18 cellular contexts compared by ENCODE assay signal in the genomic region with DNA sequence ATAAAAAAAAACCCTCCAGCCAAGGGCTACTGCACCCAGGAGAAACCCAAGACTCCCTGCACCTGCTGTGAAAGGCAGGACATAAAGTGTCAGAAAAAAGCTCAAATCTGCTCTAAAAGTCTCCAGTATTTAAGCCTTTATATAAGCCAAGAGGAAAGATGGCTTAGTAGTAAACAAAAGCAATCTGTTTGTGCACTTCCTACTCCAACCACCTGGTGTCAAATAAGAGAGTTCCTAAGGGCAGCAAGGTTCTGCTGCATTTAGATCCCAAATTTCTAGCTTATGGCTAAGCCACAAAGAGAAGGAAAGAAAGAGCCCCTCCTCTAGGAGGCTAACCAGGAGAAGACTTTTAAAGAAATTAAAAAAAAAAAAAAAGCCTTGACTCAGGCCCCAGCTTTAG. TPM values are rescaled to one million over a fixed set of nuclear protein-coding genes. Genes with fewer than 3 reads are reported as not detected.
A peak's percentile ranks its signal among the peaks of the same experiment; 100 is the strongest.
DNase-seq lines count a peak whose midpoint lies in the region; ATAC-seq and TF ChIP-seq lines count a peak whose summit lies in the region.
"Had no signal": no experiment of that assay in that cellular context is flagged by ENCODE, and none has a peak within 500 bp of the region (broad histone marks: within the 10 kb centered on the region; RNA-seq: fewer than 3 reads in every experiment).

No MANE protein-coding gene starts in this region.

- intact Hi-C loops in prostate gland (cut with DNase I): loop anchor here (5.0 kb wide), 1 partner anchor 60 kb away; no protein-coding TSS in a partner anchor

- peak; percentile 44 for DNase-seq in NCI-H82 (lab: John Stamatoyannopoulos, UW)
- DNase-seq in erythroblast (lab: John Stamatoyannopoulos, UW): peak; percentile 26 to 49
- no peak for DNase-seq in prostate gland (ENCODE audit: low spot score)
- DNase-seq in NCI-H226: no peak
- no peak for DNase-seq in activated T-cell treated with anti-CD3 and anti-CD28 coated beads, Interleukin-2, amount 50 U/mL, for 48 hours
- no peak for DNase-seq in KG1 (lab: John Stamatoyannopoulos, UW)
- no peak for DNase-seq in activated T-cell treated with anti-CD3 and anti-CD28 coated beads, Interleukin-2, amount 50 U/mL, for 4 hours
- DNase-seq: CD4-positive, CD25-positive, alpha-beta regulatory T cell; dorsolateral prefrontal cortex; islet precursor cell; NCI-H2171 treated with DMSO at 0.1 percent for 48 hours; sigmoid colon had no signal

- H3K4me3 Mint-ChIP-seq in activated T-cell treated with anti-CD3 and anti-CD28 coated beads, Interleukin-2, amount 50 U/mL, for 4 hours: no peak overlapping the region

- no peaks in the 10 kb centered on the region for H3K27me3 Mint-ChIP-seq in activated T-cell treated with anti-CD3 and anti-CD28 coated beads, Interleukin-2, amount 50 U/mL, for 4 hours (ENCODE audit: low read depth)
- H3K27me3 Mint-ChIP-seq: stimulated activated naive CD8-positive, alpha-beta T cell treated with anti-CD3 and anti-CD28 coated beads, Interleukin-15, Interleukin-2, amounts not matched to agents 100 ng/mL and 50 ng/mL, for 24 hours had no signal

- H3K9me3 Mint-ChIP-seq in activated T-cell treated with anti-CD3 and anti-CD28 coated beads, Interleukin-2, amount 50 U/mL, for 4 hours: no peaks in the 10 kb centered on the region
- H3K9me3 Mint-ChIP-seq: CD4-positive, CD25-positive, alpha-beta regulatory T cell; stimulated activated naive CD8-positive, alpha-beta T cell treated with anti-CD3 and anti-CD28 coated beads, Interleukin-15, Interleukin-2, amounts not matched to agents 100 ng/mL and 50 ng/mL, for 24 hours had no signal

- H3K9me3 ChIP-seq in prostate gland: no peaks in the 10 kb centered on the region
- H3K9me3 ChIP-seq: sigmoid colon had no signal

- H3K4me1 ChIP-seq in prostate gland (replicated peaks): peaks cover 11% of the 10 kb centered on the region

- TF ChIP-seq POLR2A in erythroblast (IDR thresholded peaks at IDR 0.05; ENCODE audit: low read length): no peak
- no peak for TF ChIP-seq POLR2A in prostate gland (IDR thresholded peaks at IDR 0.05)

- TF ChIP-seq CTCF in GM12872 (IDR thresholded peaks at IDR 0.05; ENCODE audit: insufficient read depth, low read depth, low read length): peak; percentile 8; the same call in 1 of the 3 replicates
- TF ChIP-seq CTCF in prostate gland (IDR thresholded peaks at IDR 0.05): no peak

- H3K36me3 ChIP-seq in prostate gland: no peaks in the 10 kb centered on the region
- H3K36me3 ChIP-seq: sigmoid colon, WERI-Rb-1 had no signal

- H3K27me3 ChIP-seq in prostate gland (replicated peaks; ENCODE audit: insufficient read depth): no peaks in the 10 kb centered on the region
- H3K27me3 ChIP-seq: dorsolateral prefrontal cortex, sigmoid colon had no signal

- peaks cover 38% of the 10 kb centered on the region for H3K4me1 Mint-ChIP-seq in activated T-cell treated with anti-CD3 and anti-CD28 coated beads, Interleukin-2, amount 50 U/mL, for 4 hours (ENCODE audit: low read depth)

- H3K27ac ChIP-seq in prostate gland: peak overlapping the region; percentile 85 to 89
- H3K27ac ChIP-seq: dorsolateral prefrontal cortex, WERI-Rb-1 had no signal

- no peak for ATAC-seq in activated T-cell treated with anti-CD3 and anti-CD28 coated beads, Interleukin-2, amount 50 U/mL, for 4 hours
- ATAC-seq: SK-N-SH treated with all-trans-retinoic acid at 6 μM for 48 hours had no signal

- no peaks in the 10 kb centered on the region for H3K36me3 Mint-ChIP-seq in activated T-cell treated with anti-CD3 and anti-CD28 coated beads, Interleukin-2, amount 50 U/mL, for 4 hours (ENCODE audit: insufficient read depth)
- H3K36me3 Mint-ChIP-seq: CD4-positive, CD25-positive, alpha-beta regulatory T cell had no signal

- no peak overlapping the region for H3K4me3 ChIP-seq in prostate gland

RNA-seq across cellular contexts. Expression of a gene that starts 20.6 kb away (rescaled TPM):
- total RNA-seq in prostate gland: 10 to 100 TPM in 1 of 2 donors, 1 to 10 TPM in 1; 7.7 to 24.6 TPM
- not detected for total RNA-seq in activated T-cell treated with anti-CD3 and anti-CD28 coated beads, Interleukin-2, amount 50 U/mL, for 4 hours
- total RNA-seq: CD4-positive, CD25-positive, alpha-beta regulatory T cell; fibroblast of villous mesenchyme; M059J had no signal

Comparison
In these comparisons a context has a peak if more than half of its experiments do, and no peak if none do; other contexts are left out.
1. DNase-seq: peak in NCI-H82 (single experiment) and erythroblast (2 of 2); none in prostate gland (single experiment), NCI-H226 (single experiment), activated T-cell treated with anti-CD3 and anti-CD28 coated beads, Interleukin-2, amount 50 U/mL, for 48 hours (0 of 2), KG1 (single experiment) and activated T-cell treated with anti-CD3 and anti-CD28 coated beads, Interleukin-2, amount 50 U/mL, for 4 hours (single experiment).
2. RNA of a gene that starts 20.6 kb away (total RNA-seq): 7.7 to 24.6 TPM in prostate gland; not detected in activated T-cell treated with anti-CD3 and anti-CD28 coated beads, Interleukin-2, amount 50 U/mL, for 4 hours; every median in the first group is over 4 times any median in the second.